14 cellular contexts compared by ENCODE assay signal in the genomic region with DNA sequence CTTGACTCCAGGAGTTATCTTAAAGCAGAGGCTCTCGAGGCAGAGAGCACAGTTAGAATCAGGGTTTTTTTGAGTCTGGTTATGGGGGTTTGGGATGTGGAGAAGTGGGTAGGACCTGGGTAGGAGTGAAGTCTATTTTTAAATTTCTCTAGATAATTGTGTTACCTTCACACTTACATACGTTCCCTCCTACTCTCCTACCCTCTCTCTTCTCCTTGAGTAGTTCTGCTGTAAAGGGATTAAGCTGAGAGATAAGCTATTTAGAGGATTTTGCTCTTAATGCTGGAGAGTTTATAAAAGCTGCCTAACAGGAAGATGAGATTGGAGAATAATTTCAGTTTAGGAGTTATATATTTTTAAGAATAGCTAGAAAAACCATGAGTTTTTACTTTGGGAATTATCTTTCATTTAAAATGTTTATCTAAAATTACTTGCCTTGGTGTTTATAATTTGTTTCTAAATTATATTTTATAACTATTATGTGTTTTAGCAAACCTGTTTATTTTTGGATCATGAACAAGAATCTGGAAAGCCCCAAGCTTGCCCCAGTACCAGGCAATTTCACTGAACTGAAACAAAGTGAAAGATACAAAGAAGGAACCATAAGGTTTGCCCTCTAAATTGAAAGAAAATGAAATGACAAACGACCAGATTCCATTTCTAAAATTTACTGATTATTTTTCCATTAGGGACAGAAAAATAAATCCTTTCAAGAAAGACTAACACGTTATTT.
DNase-seq lines count a peak whose midpoint lies in the region; ATAC-seq, FAIRE-seq and TF ChIP-seq lines count a peak whose summit lies in the region.
"Had no signal": no experiment of that assay in that cellular context is flagged by ENCODE, and none has a peak within 500 bp of the region (broad histone marks: within the 10 kb centered on the region; RNA-seq: fewer than 3 reads in every experiment).

No MANE protein-coding gene starts in this region.

- H3K27me3 Mint-ChIP-seq in GM23338 (ENCODE audit: insufficient read depth, low read depth, poor library complexity), result peaks cover 25% of the 10 kb centered on the region
- H3K27me3 Mint-ChIP-seq in stimulated activated naive B cell treated with anti-CD40 and anti-IgM and Interleukin-4, amounts not matched to agents 10 μg/mL and 1 μg/mL and 100 μg/mL, for 72 hours, result no peaks in the 10 kb centered on the region
- peaks cover 8% of the 10 kb centered on the region for H3K27me3 Mint-ChIP-seq in activated CD4-positive, alpha-beta T cell treated with anti-CD3 and anti-CD28 coated beads, Interleukin-2, amount 10 ng/mL, durations not matched to agents 24 days and 14 days

- H3K4me3 ChIP-seq in GM23338 (no peak overlapping the region), Panc1 (ENCODE audit: low read depth in 2 of 2, low read length in 2 of 2) (no peak overlapping the region), kidney (ENCODE audit: low read length in 2 of 2) (no peak overlapping the region), ovary (no peak overlapping the region)

- H3K9me3 Mint-ChIP-seq in GM23338, result no peaks in the 10 kb centered on the region
- peaks cover 8% of the 10 kb centered on the region in 2 donors for H3K9me3 Mint-ChIP-seq in stimulated activated naive B cell treated with anti-CD40 and anti-IgM and Interleukin-4, amounts not matched to agents 10 μg/mL and 1 μg/mL and 100 μg/mL, for 72 hours
- no peaks in the 10 kb centered on the region for H3K9me3 Mint-ChIP-seq in activated CD4-positive, alpha-beta T cell treated with anti-CD3 and anti-CD28 coated beads, Interleukin-2, amount 10 ng/mL, durations not matched to agents 24 days and 14 days
- H3K9me3 Mint-ChIP-seq: activated CD4-positive, alpha-beta memory T cell treated with anti-CD3 and anti-CD28 coated beads for 36 hours had no signal

- no peak for TF ChIP-seq EP300 in ovary (IDR thresholded peaks at IDR 0.05)

- no peak for TF ChIP-seq CTCF in GM23338 (conservative IDR thresholded peaks at IDR 0.05; ENCODE audit: low read depth in 2 of 2)
- no peak for TF ChIP-seq CTCF in Panc1 (IDR thresholded peaks at IDR 0.05)
- TF ChIP-seq CTCF in kidney (IDR thresholded peaks at IDR 0.05; ENCODE audit: borderline replicate concordance, extremely low read depth, insufficient read depth), result no peak
- TF ChIP-seq CTCF in ovary (IDR thresholded peaks at IDR 0.05), result no peak

- peaks cover 91% of the 10 kb centered on the region for H3K79me2 ChIP-seq in GM23338 (replicated peaks; ENCODE audit: insufficient read depth)

- WGBS in ovary, 3 donors, result 28 to 40% (median 35%) methylated on average over 4 of the region's 4 CpGs

- POLR2A ChIA-PET in Panc1 (lab: Charles Lee), result no interaction called here

- BruUV-seq in Panc1 (replicated peaks; lab: Mats Ljungman, UMichigan), result no TSS peak

- no peak overlapping the region for H3K4me3 Mint-ChIP-seq in GM23338
- peak overlapping the region; percentile 70 to 73 for H3K4me3 Mint-ChIP-seq in stimulated activated naive B cell treated with anti-CD40 and anti-IgM and Interleukin-4, amounts not matched to agents 10 μg/mL and 1 μg/mL and 100 μg/mL, for 72 hours
- no peak overlapping the region for H3K4me3 Mint-ChIP-seq in activated CD4-positive, alpha-beta T cell treated with anti-CD3 and anti-CD28 coated beads, Interleukin-2, amount 10 ng/mL, durations not matched to agents 24 days and 14 days
- H3K4me3 Mint-ChIP-seq: activated CD4-positive, alpha-beta memory T cell treated with anti-CD3 and anti-CD28 coated beads for 36 hours had no signal

- in situ Hi-C loops in Panc1 (cut with HindIII; ENCODE audit: low pct_unique_long_range_greater_than_20kb, low sequenced_read_pairs), result no loop called here

- H3K27me3 ChIP-seq in GM23338 (ENCODE audit: insufficient read depth), result no peaks in the 10 kb centered on the region
- H3K27me3 ChIP-seq in Panc1 (ENCODE audit: control insufficient read depth, insufficient read depth, low read length), result no peaks in the 10 kb centered on the region
- no peaks in the 10 kb centered on the region for H3K27me3 ChIP-seq in ovary

- no peaks in the 10 kb centered on the region for H3K9me3 ChIP-seq in Panc1 (ENCODE audit: control insufficient read depth, insufficient read depth, low read depth, low read length)
- H3K9me3 ChIP-seq in kidney (ENCODE audit: control insufficient read depth in 1 of 2, low read length in 2 of 2), result no peaks in the 10 kb centered on the region
- H3K9me3 ChIP-seq in ovary, result no peaks in the 10 kb centered on the region
- H3K9me3 ChIP-seq: Caco-2 had no signal

- peaks cover 82% of the 10 kb centered on the region for H3K36me3 Mint-ChIP-seq in GM23338 (ENCODE audit: low read depth)
- peaks cover 22 to 52% of the 10 kb centered on the region in 2 donors for H3K36me3 Mint-ChIP-seq in stimulated activated naive B cell treated with anti-CD40 and anti-IgM and Interleukin-4, amounts not matched to agents 10 μg/mL and 1 μg/mL and 100 μg/mL, for 72 hours
- no peaks in the 10 kb centered on the region for H3K36me3 Mint-ChIP-seq in activated CD4-positive, alpha-beta T cell treated with anti-CD3 and anti-CD28 coated beads, Interleukin-2, amount 10 ng/mL, durations not matched to agents 24 days and 14 days (ENCODE audit: low read depth)
- H3K36me3 Mint-ChIP-seq: activated CD4-positive, alpha-beta memory T cell treated with anti-CD3 and anti-CD28 coated beads for 36 hours had no signal

- H3K36me3 ChIP-seq in GM23338 (ENCODE audit: insufficient read depth) (peaks cover 36% of the 10 kb centered on the region), Panc1 (ENCODE audit: control insufficient read depth, insufficient read depth, low read length) (no peaks in the 10 kb centered on the region), kidney (ENCODE audit: control insufficient read depth in 1 of 2, insufficient read depth in 2 of 2, low read length in 2 of 2) (peaks cover 0 to 4% of the 10 kb centered on the region in 2 donors), ovary (no peaks in the 10 kb centered on the region)

- H3K4me1 ChIP-seq in GM23338 (ENCODE audit: insufficient read depth) (peaks cover 17% of the 10 kb centered on the region), Panc1 (ENCODE audit: control insufficient read depth, insufficient read depth, low read length) (no peaks in the 10 kb centered on the region; the same call in 1 of the 2 replicates), kidney (ENCODE audit: control insufficient read depth in 1 of 2, insufficient read depth in 1 of 2, low read depth in 1 of 2, low read length in 2 of 2) (peaks cover 8 to 20% of the 10 kb centered on the region in 2 donors), ovary (ENCODE audit: insufficient read depth) (peaks cover 12% of the 10 kb centered on the region)
- H3K4me1 ChIP-seq: Caco-2 had no signal

- H3K27ac ChIP-seq in GM23338 (ENCODE audit: low read depth) (peak overlapping the region; percentile 88), Panc1 (ENCODE audit: low read length) (peak overlapping the region; percentile 9; the same call in 1 of the 2 replicates), kidney (ENCODE audit: low read depth in 2 of 2, low read length in 2 of 2) (peak overlapping the region in 1 of 2 donors; percentile 50), ovary (peak overlapping the region in 1 of 2 donors; percentile 29)

- H3K9me2 ChIP-seq in GM23338 (ENCODE audit: insufficient read depth), result no peaks in the 10 kb centered on the region

- no peak for DNase-seq in GM23338 (ENCODE audit: low spot score)
- no peak for DNase-seq in Panc1 (ENCODE audit: low read depth, low spot score)
- DNase-seq in kidney, result no peak
- no peak for DNase-seq in stimulated activated naive B cell treated with anti-CD40 and anti-IgM and Interleukin-4, amounts not matched to agents 10 μg/mL and 1 μg/mL and 100 μg/mL, for 72 hours
- no peak for DNase-seq in activated gamma-delta T cell (lab: John Stamatoyannopoulos, UW)
- no peak for DNase-seq in ovary
- DNase-seq in activated CD4-positive, alpha-beta T cell treated with anti-CD3 and anti-CD28 coated beads, Interleukin-2, amount 10 ng/mL, durations not matched to agents 24 days and 14 days, result no peak
- DNase-seq: activated CD4-positive, alpha-beta memory T cell treated with anti-CD3 and anti-CD28 coated beads for 36 hours; activated gamma-delta T cell treated with Interleukin-2 at 50 U/mL for 16 hours; Caco-2; NCI-H2029; stimulated activated naive CD8-positive, alpha-beta T cell treated with anti-CD3 and anti-CD28 coated beads, Interleukin-15, Interleukin-2, amounts not matched to agents 100 U/mL and 50 U/mL, for 24 hours had no signal

- H3K4me2 ChIP-seq in GM23338, result no peak overlapping the region

- no peak overlapping the region for H2AFZ ChIP-seq in GM23338

- H3K27ac Mint-ChIP-seq in GM23338, result peak overlapping the region; percentile 43; the same call in 1 of the 2 replicates
- peak overlapping the region; percentile 97 for H3K27ac Mint-ChIP-seq in stimulated activated naive B cell treated with anti-CD40 and anti-IgM and Interleukin-4, amounts not matched to agents 10 μg/mL and 1 μg/mL and 100 μg/mL, for 72 hours
- H3K27ac Mint-ChIP-seq in activated CD4-positive, alpha-beta T cell treated with anti-CD3 and anti-CD28 coated beads, Interleukin-2, amount 10 ng/mL, durations not matched to agents 24 days and 14 days, result no peak overlapping the region
- H3K27ac Mint-ChIP-seq: activated CD4-positive, alpha-beta memory T cell treated with anti-CD3 and anti-CD28 coated beads for 36 hours had no signal

- H3K4me1 Mint-ChIP-seq in GM23338, result peaks cover 38% of the 10 kb centered on the region
- H3K4me1 Mint-ChIP-seq in stimulated activated naive B cell treated with anti-CD40 and anti-IgM and Interleukin-4, amounts not matched to agents 10 μg/mL and 1 μg/mL and 100 μg/mL, for 72 hours, result peaks cover 63 to 88% of the 10 kb centered on the region in 2 donors
- H3K4me1 Mint-ChIP-seq in activated CD4-positive, alpha-beta T cell treated with anti-CD3 and anti-CD28 coated beads, Interleukin-2, amount 10 ng/mL, durations not matched to agents 24 days and 14 days, result no peaks in the 10 kb centered on the region

- no peak for ATAC-seq in GM23338
- ATAC-seq in Panc1, result no peak
- ATAC-seq in stimulated activated naive B cell treated with anti-CD40 and anti-IgM and Interleukin-4, amounts not matched to agents 10 μg/mL and 1 μg/mL and 100 μg/mL, for 72 hours (replicated peaks), result peak; percentile 56 to 63
- ATAC-seq in HG03108 (IDR thresholded peaks at IDR 0.05; ENCODE audit: unreplicated experiment), result no peak
- ATAC-seq: HepG2; stimulated activated naive CD8-positive, alpha-beta T cell treated with anti-CD3 and anti-CD28 coated beads, Interleukin-15, Interleukin-2, amounts not matched to agents 100 U/mL and 50 U/mL, for 24 hours had no signal

- peaks cover 22% of the 10 kb centered on the region for H3F3A ChIP-seq in GM23338 (replicated peaks; ENCODE audit: low read depth)

- H4K20me1 ChIP-seq in GM23338 (replicated peaks; ENCODE audit: insufficient read depth), result peaks cover 28% of the 10 kb centered on the region

- FAIRE-seq in kidney (lab: Jason Lieb, UNC), result peak; percentile 46
- FAIRE-seq: HepG2 had no signal

- TF ChIP-seq POLR2A in ovary (IDR thresholded peaks at IDR 0.05), result no peak

- CTCF ChIA-PET in Panc1 (lab: Charles Lee), result no interaction called here

- intact Hi-C loops in Panc1 (cut with micrococcal nuclease; ENCODE audit: unreplicated experiment) (no loop called here), kidney (cut with DNase I) (no loop called here), ovary (cut with DNase I) (no loop called here)
- intact Hi-C loops in activated CD4-positive, alpha-beta T cell treated with anti-CD3 and anti-CD28 coated beads, Interleukin-2, amount 10 ng/mL, durations not matched to agents 24 days and 14 days (cut with micrococcal nuclease), result no loop called here

- H3K9ac ChIP-seq in kidney (ENCODE audit: low read length in 2 of 2), result no peak overlapping the region

Comparison
In these comparisons a context has a peak if more than half of its experiments do, and no peak if none do; other contexts are left out.
1. ATAC-seq: peak in stimulated activated naive B cell treated with anti-CD40 and anti-IgM and Interleukin-4, amounts not matched to agents 10 μg/mL and 1 μg/mL and 100 μg/mL, for 72 hours (2 of 2); none in GM23338 (single experiment), Panc1 (single experiment) and HG03108 (single experiment).
2. H3K4me3 Mint-ChIP-seq: peak in stimulated activated naive B cell treated with anti-CD40 and anti-IgM and Interleukin-4, amounts not matched to agents 10 μg/mL and 1 μg/mL and 100 μg/mL, for 72 hours (2 of 2); none in GM23338 (single experiment) and activated CD4-positive, alpha-beta T cell treated with anti-CD3 and anti-CD28 coated beads, Interleukin-2, amount 10 ng/mL, durations not matched to agents 24 days and 14 days (single experiment).